ENCODE assay signal across 17 cellular contexts in the genomic region with DNA sequence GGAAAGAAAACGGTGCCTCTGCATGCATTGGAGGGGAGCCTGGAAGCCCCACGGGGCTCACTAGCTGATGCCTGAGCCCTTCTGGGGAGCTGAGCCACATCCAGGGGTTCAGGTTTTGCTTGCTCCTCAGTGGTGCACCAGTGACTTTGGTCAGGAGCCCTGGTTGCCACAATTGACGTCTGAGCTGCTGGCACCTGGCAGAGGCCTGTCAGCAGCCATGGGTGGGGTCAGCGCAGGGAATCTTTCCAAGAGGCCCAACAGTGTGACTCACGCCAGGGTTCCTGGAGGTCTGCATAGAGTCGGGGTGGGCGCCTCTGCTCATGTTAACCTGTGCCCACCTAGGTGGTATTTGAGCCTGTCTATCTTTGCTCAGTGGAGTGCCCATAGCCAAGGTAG.
A peak's percentile ranks its signal among the peaks of the same experiment; 100 is the strongest.
DNase-seq lines count a peak whose midpoint lies in the region; ATAC-seq, FAIRE-seq and TF ChIP-seq lines count a peak whose summit lies in the region.
"Had no signal": no experiment of that assay in that cellular context is flagged by ENCODE, and none has a peak within 500 bp of the region (broad histone marks: within the 10 kb centered on the region; RNA-seq: fewer than 3 reads in every experiment).

No MANE protein-coding gene starts in this region.

- H3K9ac ChIP-seq in astrocyte (ENCODE audit: low read length) (no peak overlapping the region), SK-N-SH (no peak overlapping the region)

- WGBS in SK-N-SH (ENCODE audit: low lambda C conversion rate) = 86% methylated on average over 5 of the region's 7 CpGs

- POLR2A ChIA-PET in activated CD8-positive, alpha-beta T cell treated with anti-CD3 and anti-CD28 coated beads, Interleukin-2, amount 10 ng/mL, durations not matched to agents 7 days and 5 days (lab: Charles Lee) = no interaction called here
- POLR2A ChIA-PET in activated CD8-positive, alpha-beta T cell treated with anti-CD3 and anti-CD28 coated beads for 36 hours (lab: Charles Lee) = no interaction called here
- POLR2A ChIA-PET in SK-N-SH (lab: Yijun Ruan, JAX) = interaction anchor here (0.6 kb wide), 1 partner anchor 17 kb away, joined by 3 read pairs; no protein-coding TSS in a partner anchor
- POLR2A ChIA-PET in activated CD4-positive, alpha-beta T cell treated with anti-CD3 and anti-CD28 coated beads, Interleukin-2, amount 10 ng/mL, durations not matched to agents 7 days and 5 days (lab: Charles Lee) = no interaction called here

- no peak overlapping the region for H3K4me3 ChIP-seq in astrocyte (ENCODE audit: insufficient read depth, low read depth, low read length)
- H3K4me3 ChIP-seq in SK-N-SH (ENCODE audit: low read depth in 2 of 2, low read length in 1 of 2) = no peak overlapping the region
- H3K4me3 ChIP-seq: GM12878, K562 had no signal

- H3K9me2 ChIP-seq in SK-N-SH = no peaks in the 10 kb centered on the region

- CTCF ChIA-PET in activated CD8-positive, alpha-beta T cell treated with anti-CD3 and anti-CD28 coated beads, Interleukin-2, amount 10 ng/mL, durations not matched to agents 7 days and 5 days (lab: Charles Lee) = no interaction called here
- CTCF ChIA-PET in activated CD8-positive, alpha-beta T cell treated with anti-CD3 and anti-CD28 coated beads for 36 hours (lab: Charles Lee) = interaction anchor here (1.1 to 3.7 kb wide), 2 partner anchors 27 to 54 kb away, joined by 4 to 13 read pairs; no protein-coding TSS in a partner anchor
- CTCF ChIA-PET in SK-N-SH (lab: Yijun Ruan, JAX) = interaction anchor here (1.0 to 1.2 kb wide), 2 partner anchors 12 to 39 kb away, joined by 3 to 4 read pairs; no protein-coding TSS in a partner anchor
- CTCF ChIA-PET in activated CD4-positive, alpha-beta T cell treated with anti-CD3 and anti-CD28 coated beads, Interleukin-2, amount 10 ng/mL, durations not matched to agents 7 days and 5 days (lab: Charles Lee) = no interaction called here

- no peak for TF ChIP-seq CTCF in activated CD8-positive, alpha-beta T cell treated with anti-CD3 and anti-CD28 coated beads for 36 hours (IDR thresholded peaks at IDR 0.05)
- TF ChIP-seq CTCF in astrocyte (IDR thresholded peaks at IDR 0.05; ENCODE audit: insufficient read depth, low read depth, low read length) (no peak), SK-N-SH (IDR thresholded peaks at IDR 0.05) (no peak)

- H3K4me2 ChIP-seq in astrocyte (ENCODE audit: low read length) (no peak overlapping the region), SK-N-SH (no peak overlapping the region)

- H3K9me3 Mint-ChIP-seq in activated CD8-positive, alpha-beta T cell treated with anti-CD3 and anti-CD28 coated beads, Interleukin-2, amount 10 ng/mL, durations not matched to agents 7 days and 5 days (ENCODE audit: insufficient read depth) = no peaks in the 10 kb centered on the region
- H3K9me3 Mint-ChIP-seq in activated CD8-positive, alpha-beta T cell treated with anti-CD3 and anti-CD28 coated beads for 36 hours = no peaks in the 10 kb centered on the region
- peaks cover 2% of the 10 kb centered on the region for H3K9me3 Mint-ChIP-seq in astrocyte (ENCODE audit: unreplicated experiment)
- no peaks in the 10 kb centered on the region for H3K9me3 Mint-ChIP-seq in activated CD4-positive, alpha-beta T cell treated with anti-CD3 and anti-CD28 coated beads, Interleukin-2, amount 10 ng/mL, durations not matched to agents 7 days and 5 days

- no peaks in the 10 kb centered on the region for H3K36me3 Mint-ChIP-seq in activated CD8-positive, alpha-beta T cell treated with anti-CD3 and anti-CD28 coated beads, Interleukin-2, amount 10 ng/mL, durations not matched to agents 7 days and 5 days (ENCODE audit: low read depth)
- no peaks in the 10 kb centered on the region for H3K36me3 Mint-ChIP-seq in activated CD8-positive, alpha-beta T cell treated with anti-CD3 and anti-CD28 coated beads for 36 hours (ENCODE audit: low read depth)
- H3K36me3 Mint-ChIP-seq in astrocyte (ENCODE audit: low read depth, unreplicated experiment) = peaks cover 25% of the 10 kb centered on the region
- no peaks in the 10 kb centered on the region for H3K36me3 Mint-ChIP-seq in activated CD4-positive, alpha-beta T cell treated with anti-CD3 and anti-CD28 coated beads, Interleukin-2, amount 10 ng/mL, durations not matched to agents 7 days and 5 days (ENCODE audit: low read depth)

- no peak overlapping the region for H2AFZ ChIP-seq in astrocyte (ENCODE audit: low read depth, low read length)
- H2AFZ ChIP-seq in SK-N-SH (ENCODE audit: low read depth) = no peak overlapping the region

- TF ChIP-seq EP300 in SK-N-SH (IDR thresholded peaks at IDR 0.05; ENCODE audit: borderline replicate concordance in 1 of 2, low read depth in 1 of 2, low read length in 1 of 2) = no peak

- H3K27me3 Mint-ChIP-seq in activated CD8-positive, alpha-beta T cell treated with anti-CD3 and anti-CD28 coated beads, Interleukin-2, amount 10 ng/mL, durations not matched to agents 7 days and 5 days (ENCODE audit: low read depth) = no peaks in the 10 kb centered on the region
- H3K27me3 Mint-ChIP-seq in activated CD8-positive, alpha-beta T cell treated with anti-CD3 and anti-CD28 coated beads for 36 hours = no peaks in the 10 kb centered on the region
- peaks cover 3% of the 10 kb centered on the region for H3K27me3 Mint-ChIP-seq in astrocyte (ENCODE audit: low read depth, unreplicated experiment)
- H3K27me3 Mint-ChIP-seq in activated CD4-positive, alpha-beta T cell treated with anti-CD3 and anti-CD28 coated beads, Interleukin-2, amount 10 ng/mL, durations not matched to agents 7 days and 5 days = no peaks in the 10 kb centered on the region

- H3K4me1 ChIP-seq in astrocyte (ENCODE audit: insufficient read depth, low read length) (peaks cover 6% of the 10 kb centered on the region), SK-N-SH (ENCODE audit: control insufficient read depth in 1 of 2, insufficient read depth in 2 of 2, low read depth in 1 of 2, low read length in 1 of 2) (peaks cover 0 to 62% of the 10 kb centered on the region in 2 experiments; a peak in 1 of 4 replicates)

- intact Hi-C loops in activated CD8-positive, alpha-beta T cell treated with anti-CD3 and anti-CD28 coated beads for 36 hours (cut with micrococcal nuclease) = no loop called here

- H3K27me3 ChIP-seq in astrocyte (ENCODE audit: insufficient read depth, low read length) (no peaks in the 10 kb centered on the region), SK-N-SH (ENCODE audit: insufficient read depth) (no peaks in the 10 kb centered on the region)

- no peak for TF ChIP-seq RAD21 in SK-N-SH (IDR thresholded peaks at IDR 0.05; ENCODE audit: low read length)

- no peak overlapping the region for H3K27ac ChIP-seq in astrocyte (ENCODE audit: low read depth, low read length)
- H3K27ac ChIP-seq in SK-N-SH (ENCODE audit: low read depth in 2 of 2, low read length in 1 of 2) = no peak overlapping the region
- H3K27ac ChIP-seq: 22Rv1 had no signal

- H3K4me3 Mint-ChIP-seq in activated CD8-positive, alpha-beta T cell treated with anti-CD3 and anti-CD28 coated beads, Interleukin-2, amount 10 ng/mL, durations not matched to agents 7 days and 5 days = no peak overlapping the region
- no peak overlapping the region for H3K4me3 Mint-ChIP-seq in activated CD8-positive, alpha-beta T cell treated with anti-CD3 and anti-CD28 coated beads for 36 hours
- no peak overlapping the region for H3K4me3 Mint-ChIP-seq in astrocyte (ENCODE audit: unreplicated experiment)
- no peak overlapping the region for H3K4me3 Mint-ChIP-seq in activated CD4-positive, alpha-beta T cell treated with anti-CD3 and anti-CD28 coated beads, Interleukin-2, amount 10 ng/mL, durations not matched to agents 7 days and 5 days

- H3K36me3 ChIP-seq in astrocyte (ENCODE audit: insufficient read depth, low read length) = no peaks in the 10 kb centered on the region
- no peaks in the 10 kb centered on the region for H3K36me3 ChIP-seq in SK-N-SH (replicated peaks in 1 of 2; ENCODE audit: control insufficient read depth in 1 of 2, insufficient read depth in 2 of 2, low read length in 1 of 2)

- DNase-seq in activated CD8-positive, alpha-beta T cell treated with anti-CD3 and anti-CD28 coated beads, Interleukin-2, amount 10 ng/mL, durations not matched to agents 7 days and 5 days = peak; percentile 23
- no peak for DNase-seq in activated CD8-positive, alpha-beta T cell treated with anti-CD3 and anti-CD28 coated beads for 36 hours
- peak; percentile 17 for DNase-seq in A172 (ENCODE audit: low spot score)
- no peak for DNase-seq in astrocyte (ENCODE audit: low read depth)
- DNase-seq in myocyte (ENCODE audit: low read depth) = peak; percentile 63
- no peak for DNase-seq in urothelium cell line (ENCODE audit: low spot score)
- no peak for DNase-seq in SK-N-SH
- DNase-seq in activated CD4-positive, alpha-beta T cell treated with anti-CD3 and anti-CD28 coated beads, Interleukin-2, amount 10 ng/mL, durations not matched to agents 7 days and 5 days = no peak
- DNase-seq: C1 segment of cervical spinal cord, GDM1, NCI-H1417 treated with DMSO at 0.1 percent for 48 hours, NCI-H2081, NCI-H774 had no signal

- no peaks in the 10 kb centered on the region for H3K9me3 ChIP-seq in astrocyte (ENCODE audit: insufficient read depth, low read depth, low read length)
- no peaks in the 10 kb centered on the region for H3K9me3 ChIP-seq in SK-N-SH

- H3F3A ChIP-seq in SK-N-SH (replicated peaks; ENCODE audit: insufficient read depth) = no peaks in the 10 kb centered on the region

- FAIRE-seq in astrocyte (lab: Jason Lieb, UNC) (no peak), urothelium cell line (lab: Jason Lieb, UNC) (no peak)
- FAIRE-seq: GM12878, H1, K562 had no signal

- H3K27ac Mint-ChIP-seq in activated CD8-positive, alpha-beta T cell treated with anti-CD3 and anti-CD28 coated beads, Interleukin-2, amount 10 ng/mL, durations not matched to agents 7 days and 5 days = no peak overlapping the region
- H3K27ac Mint-ChIP-seq in activated CD8-positive, alpha-beta T cell treated with anti-CD3 and anti-CD28 coated beads for 36 hours = no peak overlapping the region
- peak overlapping the region; percentile 34 for H3K27ac Mint-ChIP-seq in astrocyte (ENCODE audit: unreplicated experiment)
- H3K27ac Mint-ChIP-seq in activated CD4-positive, alpha-beta T cell treated with anti-CD3 and anti-CD28 coated beads, Interleukin-2, amount 10 ng/mL, durations not matched to agents 7 days and 5 days = no peak overlapping the region

- H3K4me1 Mint-ChIP-seq in activated CD8-positive, alpha-beta T cell treated with anti-CD3 and anti-CD28 coated beads, Interleukin-2, amount 10 ng/mL, durations not matched to agents 7 days and 5 days (ENCODE audit: low read depth) = peaks cover 19% of the 10 kb centered on the region
- no peaks in the 10 kb centered on the region for H3K4me1 Mint-ChIP-seq in activated CD8-positive, alpha-beta T cell treated with anti-CD3 and anti-CD28 coated beads for 36 hours (ENCODE audit: low read depth)
- H3K4me1 Mint-ChIP-seq in astrocyte (ENCODE audit: low read depth, unreplicated experiment) = peaks cover 5% of the 10 kb centered on the region
- peaks cover 10% of the 10 kb centered on the region for H3K4me1 Mint-ChIP-seq in activated CD4-positive, alpha-beta T cell treated with anti-CD3 and anti-CD28 coated beads, Interleukin-2, amount 10 ng/mL, durations not matched to agents 7 days and 5 days

- peaks cover 42% of the 10 kb centered on the region for H4K20me1 ChIP-seq in astrocyte (ENCODE audit: insufficient read depth, low read length)
- H4K20me1 ChIP-seq in SK-N-SH (ENCODE audit: insufficient read depth) = no peaks in the 10 kb centered on the region

- ATAC-seq in activated CD8-positive, alpha-beta T cell treated with anti-CD3 and anti-CD28 coated beads, Interleukin-2, amount 10 ng/mL, durations not matched to agents 7 days and 5 days = no peak
- no peak for ATAC-seq in activated CD8-positive, alpha-beta T cell treated with anti-CD3 and anti-CD28 coated beads for 36 hours
- ATAC-seq: GM12878, K562 had no signal

- H3K79me2 ChIP-seq in astrocyte (ENCODE audit: insufficient read depth, low read length) (peaks cover 6% of the 10 kb centered on the region), SK-N-SH (ENCODE audit: insufficient read depth) (no peaks in the 10 kb centered on the region)

Comparison
In these comparisons a context has a peak if more than half of its experiments do, and no peak if none do; other contexts are left out.
1. DNase-seq: peak in activated CD8-positive, alpha-beta T cell treated with anti-CD3 and anti-CD28 coated beads, Interleukin-2, amount 10 ng/mL, durations not matched to agents 7 days and 5 days (single experiment), A172 (single experiment) and myocyte (single experiment); none in activated CD8-positive, alpha-beta T cell treated with anti-CD3 and anti-CD28 coated beads for 36 hours (single experiment), astrocyte (single experiment), urothelium cell line (single experiment), SK-N-SH (single experiment) and activated CD4-positive, alpha-beta T cell treated with anti-CD3 and anti-CD28 coated beads, Interleukin-2, amount 10 ng/mL, durations not matched to agents 7 days and 5 days (single experiment).
2. CTCF ChIA-PET loops: an anchor here in activated CD8-positive, alpha-beta T cell treated with anti-CD3 and anti-CD28 coated beads for 36 hours (1.1 to 3.7 kb wide) and SK-N-SH (1.0 to 1.2 kb wide); none called in activated CD8-positive, alpha-beta T cell treated with anti-CD3 and anti-CD28 coated beads, Interleukin-2, amount 10 ng/mL, durations not matched to agents 7 days and 5 days and activated CD4-positive, alpha-beta T cell treated with anti-CD3 and anti-CD28 coated beads, Interleukin-2, amount 10 ng/mL, durations not matched to agents 7 days and 5 days.